In the genomic region with DNA sequence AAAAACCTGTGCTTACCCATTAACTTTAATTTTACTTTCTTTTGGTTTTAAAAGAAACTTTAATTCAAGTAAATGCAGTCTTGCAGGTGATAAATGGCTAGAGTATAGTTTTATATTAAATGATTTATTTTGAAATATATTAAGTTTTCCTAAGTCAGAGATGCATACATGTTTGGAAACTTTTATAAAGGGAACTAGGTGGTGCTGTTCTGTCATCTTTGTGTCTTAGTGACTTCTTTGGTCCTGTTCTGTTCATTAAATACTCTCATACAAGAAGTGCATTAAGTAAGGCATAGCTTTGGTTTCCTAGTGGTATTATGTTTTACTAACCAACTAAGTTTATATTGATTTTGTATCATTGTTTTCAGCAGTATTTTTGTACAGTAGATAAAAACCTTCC, we compare ENCODE assay signal across 19 cellular contexts. TPM values are rescaled to one million over a fixed set of nuclear protein-coding genes. Genes with fewer than 3 reads are reported as not detected.
DNase-seq lines count a peak whose midpoint lies in the region; ATAC-seq, FAIRE-seq and TF ChIP-seq lines count a peak whose summit lies in the region.
"Had no signal": no experiment of that assay in that cellular context is flagged by ENCODE, and none has a peak within 500 bp of the region (broad histone marks: within the 10 kb centered on the region; RNA-seq: fewer than 3 reads in every experiment).

No MANE protein-coding gene starts in this region.

- H3K27ac ChIP-seq in OCI-LY7 (ENCODE audit: low read depth, low read length, poor library complexity, severe bottlenecking) (no peak overlapping the region), pancreas (no peak overlapping the region)
- no peak overlapping the region for H3K27ac ChIP-seq in effector memory CD4-positive, alpha-beta T cell (ENCODE audit: insufficient read depth, low read length, poor library complexity, severe bottlenecking)
- H3K27ac ChIP-seq: ascending aorta, heart left ventricle, sigmoid colon had no signal

- intact Hi-C loops in OCI-LY7 (cut with micrococcal nuclease; ENCODE audit: unreplicated experiment): no loop called here
- intact Hi-C loops in pancreas (cut with DNase I): no loop called here

- H3K9me3 ChIP-seq in OCI-LY7 (ENCODE audit: low read length): no peaks in the 10 kb centered on the region
- H3K9me3 ChIP-seq in pancreas: no peaks in the 10 kb centered on the region
- no peaks in the 10 kb centered on the region for H3K9me3 ChIP-seq in effector memory CD4-positive, alpha-beta T cell (ENCODE audit: control insufficient read depth, low read length)
- H3K9me3 ChIP-seq: ascending aorta, heart left ventricle, sigmoid colon had no signal

- no TSS peak for BruUV-seq in OCI-LY7 (replicated peaks; lab: Mats Ljungman, UMichigan)

- no peaks in the 10 kb centered on the region for H3K4me1 ChIP-seq in OCI-LY7 (ENCODE audit: insufficient read depth, low read length, poor library complexity, severe bottlenecking)
- no peaks in the 10 kb centered on the region for H3K4me1 ChIP-seq in pancreas
- H3K4me1 ChIP-seq in effector memory CD4-positive, alpha-beta T cell (ENCODE audit: control insufficient read depth, insufficient read depth, low read length, poor library complexity, severe bottlenecking): no peaks in the 10 kb centered on the region
- H3K4me1 ChIP-seq: ascending aorta, heart left ventricle, sigmoid colon had no signal

- H4K20me1 ChIP-seq in OCI-LY7 (ENCODE audit: insufficient read depth, low read length): no peaks in the 10 kb centered on the region

- no peaks in the 10 kb centered on the region for H3K9me2 ChIP-seq in OCI-LY7 (ENCODE audit: insufficient read depth, low read length)

- POLR2A ChIA-PET in OCI-LY7 (lab: Charles Lee): interaction anchor here (0.6 kb wide), 1 partner anchor 427 kb away, joined by 3 read pairs; no protein-coding TSS in a partner anchor

- CTCF ChIA-PET in OCI-LY7 (lab: Charles Lee; ENCODE audit: unreplicated experiment): no interaction called here

- ATAC-seq in pancreas: no peak
- ATAC-seq: esophagus mucosa, heart left ventricle had no signal

- DNase-seq in NCI-H2107 treated with DMSO at 0.1 percent for 48 hours (lab: John Stamatoyannopoulos, UW; ENCODE audit: unreplicated experiment) (peak; percentile 8), NCI-H2107 (lab: John Stamatoyannopoulos, UW) (no peak), OCI-LY7 (ENCODE audit: low spot score) (no peak), epithelial cell of esophagus (ENCODE audit: low read depth) (peak; percentile 23), pancreas (no peak), globus pallidus (ENCODE audit: low spot score) (no peak), GM10266 (ENCODE audit: extremely low spot score) (no peak)
- DNase-seq in effector memory CD4-positive, alpha-beta T cell: no peak
- DNase-seq: activated CD4-positive, alpha-beta T cell treated with anti-CD3 and anti-CD28 coated beads for 48 hours; activated CD8-positive, alpha-beta memory T cell treated with anti-CD3 and anti-CD28 coated beads, Interleukin-2, amount 50 U/mL, for 4 hours; activated gamma-delta T cell treated with Interleukin-2 at 50 U/mL for 16 hours; Calu3; heart left ventricle; NCI-H2227 treated with DMSO at 0.1 percent for 48 hours; sigmoid colon; stimulated activated CD4-positive, alpha-beta T cell treated with anti-CD3 and anti-CD28 coated beads, Interleukin-2, amount 100 ng/mL, for 24 hours had no signal

- no peaks in the 10 kb centered on the region for H3K79me2 ChIP-seq in OCI-LY7 (ENCODE audit: insufficient read depth, low read depth, low read length)

- H3K36me3 ChIP-seq in OCI-LY7 (ENCODE audit: insufficient read depth, low read length) (no peaks in the 10 kb centered on the region), pancreas (no peaks in the 10 kb centered on the region)
- H3K36me3 ChIP-seq in effector memory CD4-positive, alpha-beta T cell (ENCODE audit: control insufficient read depth, insufficient read depth, low read length): no peaks in the 10 kb centered on the region
- H3K36me3 ChIP-seq: ascending aorta, heart left ventricle, sigmoid colon had no signal

- no peak overlapping the region for H2AFZ ChIP-seq in OCI-LY7 (ENCODE audit: low read length)

- no peak overlapping the region for H3K4me2 ChIP-seq in OCI-LY7 (ENCODE audit: low read length)

- 0 out of 2 replicates have a peak, but pooled peaks have one; percentile 16 for TF ChIP-seq CTCF in OCI-LY7 (conservative IDR thresholded peaks at IDR 0.05; ENCODE audit: low read length)
- peak; percentile 5 for TF ChIP-seq CTCF in epithelial cell of esophagus (IDR thresholded peaks at IDR 0.05; ENCODE audit: insufficient read depth, low read depth, low read length, missing control alignments)
- TF ChIP-seq CTCF in pancreas (IDR thresholded peaks at IDR 0.05): no peak
- TF ChIP-seq CTCF in GM10266 (IDR thresholded peaks at IDR 0.05; ENCODE audit: control insufficient read depth, insufficient read depth, low read depth, missing control alignments): no peak

- H3K27me3 ChIP-seq in pancreas: peaks cover 0 to 15% (median 0%) of the 10 kb centered on the region in 4 donors
- no peaks in the 10 kb centered on the region for H3K27me3 ChIP-seq in effector memory CD4-positive, alpha-beta T cell (replicated peaks; ENCODE audit: control insufficient read depth, insufficient read depth, low read length, poor library complexity, severe bottlenecking)
- H3K27me3 ChIP-seq: ascending aorta, sigmoid colon had no signal

- H3K4me3 ChIP-seq in OCI-LY7 (ENCODE audit: low read depth, low read length, poor library complexity, severe bottlenecking) (no peak overlapping the region), epithelial cell of esophagus (ENCODE audit: low read length) (no peak overlapping the region), pancreas (no peak overlapping the region)
- H3K4me3 ChIP-seq in effector memory CD4-positive, alpha-beta T cell (ENCODE audit: insufficient read depth, low read depth, low read length, poor library complexity, severe bottlenecking): no peak overlapping the region
- H3K4me3 ChIP-seq: ascending aorta, heart left ventricle, sigmoid colon had no signal

- FAIRE-seq in pancreas (lab: Jason Lieb, UNC): peak; percentile 43
- FAIRE-seq: keratinocyte had no signal

RNA-seq across cellular contexts. Expression of gene CADM2, which starts 15.6 kb away (rescaled TPM):
- not detected in 2 replicates for total RNA-seq in OCI-LY7 (2014; rRNA removed; shearing (Covaris generic))
- not detected in 2 replicates for total RNA-seq in OCI-LY7 (2022)
- 1 to 10 TPM in 1 of 6 donors, under 1 TPM in 5; 0.28 to 4.6 (median 0.42) TPM for total RNA-seq in pancreas
- polyA plus RNA-seq in pancreas: under 1 TPM; 0.31 to 0.65 TPM
- total RNA-seq: esophagus mucosa had no signal
- polyA plus RNA-seq: keratinocyte had no signal

Comparison
In these comparisons a context has a peak if more than half of its experiments do, and no peak if none do; other contexts are left out.
1. DNase-seq: peak in NCI-H2107 treated with DMSO at 0.1 percent for 48 hours (single experiment) and epithelial cell of esophagus (single experiment); none in NCI-H2107 (single experiment), OCI-LY7 (single experiment), pancreas (0 of 6), globus pallidus (single experiment), GM10266 (single experiment) and effector memory CD4-positive, alpha-beta T cell (0 of 3).
2. CTCF ChIP-seq: peak in OCI-LY7 (single experiment) and epithelial cell of esophagus (single experiment); none in pancreas (0 of 4) and GM10266 (single experiment).